7 cellular contexts compared by ENCODE assay signal in genomic region chr3:52910823-52911222, GRCh38.
"Had no signal": no experiment of that assay in that cellular context is flagged by ENCODE, and none has a peak within 500 bp of the region (broad histone marks: within the 10 kb centered on the region; RNA-seq: fewer than 3 reads in every experiment).

No MANE protein-coding gene starts in this region.

- H3K4me3 Mint-ChIP-seq: H9, IgD-negative memory B cell had no signal

- H3K4me3 ChIP-seq: GM23248 had no signal

- H3K27ac ChIP-seq: GM23248, HL-60 had no signal

- ATAC-seq: HepG2 had no signal

- H3K4me1 Mint-ChIP-seq: H9, IgD-negative memory B cell had no signal

- DNase-seq: GM23248, GOT3, H9, HCEC 1CT had no signal

- H3K27me3 Mint-ChIP-seq: IgD-negative memory B cell had no signal

- H3K9me3 Mint-ChIP-seq: H9, IgD-negative memory B cell had no signal

- H3K27ac Mint-ChIP-seq: H9, IgD-negative memory B cell had no signal
